ENCODE assay signal across 9 cellular contexts in genomic region chr5:150001660-150002493, GRCh38. TPM values are rescaled to one million over a fixed set of nuclear protein-coding genes. Genes with fewer than 3 reads are reported as not detected.
DNase-seq lines count a peak whose midpoint lies in the region; ATAC-seq and TF ChIP-seq lines count a peak whose summit lies in the region.
"Had no signal": no experiment of that assay in that cellular context is flagged by ENCODE, and none has a peak within 500 bp of the region (broad histone marks: within the 10 kb centered on the region; RNA-seq: fewer than 3 reads in every experiment).

No MANE protein-coding gene starts in this region.

- no peaks in the 10 kb centered on the region for H3K36me3 ChIP-seq in prostate gland

- peaks cover 19% of the 10 kb centered on the region for H3K4me1 ChIP-seq in prostate gland (replicated peaks)

- no peaks in the 10 kb centered on the region for H3K27me3 ChIP-seq in prostate gland (replicated peaks; ENCODE audit: insufficient read depth)

- TF ChIP-seq POLR2A in prostate gland (IDR thresholded peaks at IDR 0.05): no peak

- H3K9me3 Mint-ChIP-seq in glutamatergic neuron (ENCODE audit: unreplicated experiment): peaks cover 11% of the 10 kb centered on the region

- no peaks in the 10 kb centered on the region for H3K9me3 ChIP-seq in prostate gland

- DNase-seq in DMS153 treated with DMSO at 0.1 percent for 48 hours (lab: John Stamatoyannopoulos, UW; ENCODE audit: unreplicated experiment) (peak; percentile 3), HT-29 (ENCODE audit: low spot score) (peak; percentile 82), SIG-M5 (lab: John Stamatoyannopoulos, UW) (peak; percentile 85), glutamatergic neuron (peak; percentile 45), prostate gland (ENCODE audit: low spot score) (peak; percentile 41)
- DNase-seq in activated naive CD4-positive, alpha-beta T cell treated with Interleukin-2 at 50 U/mL for 16 hours: peak; percentile 60

- peaks cover 10% of the 10 kb centered on the region for H3K27me3 Mint-ChIP-seq in glutamatergic neuron (ENCODE audit: unreplicated experiment)

- peak overlapping the region; percentile 91 to 98 for H3K4me3 ChIP-seq in prostate gland

- H3K36me3 Mint-ChIP-seq in glutamatergic neuron (ENCODE audit: unreplicated experiment): no peaks in the 10 kb centered on the region

- peak overlapping the region; percentile 16 for H3K27ac Mint-ChIP-seq in glutamatergic neuron (ENCODE audit: unreplicated experiment)

- ATAC-seq in GM21367 (IDR thresholded peaks at IDR 0.05; ENCODE audit: unreplicated experiment) (peak; percentile 66), GM19397 (IDR thresholded peaks at IDR 0.05; ENCODE audit: unreplicated experiment) (no peak)

- H3K27ac ChIP-seq in prostate gland: peak overlapping the region; percentile 93 to 95

- TF ChIP-seq CTCF in glutamatergic neuron (IDR thresholded peaks at IDR 0.05; ENCODE audit: partially characterized antibody, unreplicated experiment): peak; percentile 77
- peak in 3 of 4 experiments; percentile 43 to 74 (median 54) for TF ChIP-seq CTCF in prostate gland (IDR thresholded peaks at IDR 0.05)

- 10% methylated on average over 9 of the region's 9 CpGs for WGBS in prostate gland

- H3K4me3 Mint-ChIP-seq in glutamatergic neuron (ENCODE audit: unreplicated experiment): peak overlapping the region; percentile 87

- H3K4me1 Mint-ChIP-seq in glutamatergic neuron (ENCODE audit: low read depth, unreplicated experiment): peaks cover 10% of the 10 kb centered on the region

- intact Hi-C loops in prostate gland (cut with DNase I): loop anchor here (10.0 kb wide), 1 partner anchor 133 kb away; no protein-coding TSS in a partner anchor

RNA-seq across cellular contexts. Expression of gene HMGXB3, which starts 1.3 kb away (rescaled TPM):
- 49.0 and 53.6 TPM in 2 replicates for total RNA-seq in HT-29 (2014; rRNA removed; shearing (Covaris generic))
- total RNA-seq in glutamatergic neuron (ENCODE audit: unreplicated experiment): 48.6 TPM
- total RNA-seq in prostate gland: 10 to 100 TPM; 49.6 to 64.2 TPM

RNA-seq across cellular contexts. Expression of gene TIGD6, which starts 1.4 kb away (rescaled TPM):
- 2.8 and 3.1 TPM in 2 replicates for total RNA-seq in HT-29 (2014; rRNA removed; shearing (Covaris generic))
- total RNA-seq in glutamatergic neuron (ENCODE audit: unreplicated experiment) (3.3 TPM), prostate gland (10 to 100 TPM in 1 of 2 donors, 1 to 10 TPM in 1; 4.7 to 11.7 TPM)

RNA-seq across cellular contexts. Expression of gene SLC26A2, which starts 41.3 kb away (rescaled TPM):
- 0.91 and 0.94 TPM in 2 replicates for total RNA-seq in HT-29 (2014; rRNA removed; shearing (Covaris generic))
- total RNA-seq in glutamatergic neuron (ENCODE audit: unreplicated experiment) (4.7 TPM), prostate gland (10 to 100 TPM; 19.4 to 31.0 TPM)

RNA-seq across cellular contexts. Expression of gene PDE6A, which starts 57.3 kb away (rescaled TPM):
- not detected in 2 replicates for total RNA-seq in HT-29 (2014; rRNA removed; shearing (Covaris generic))
- not detected for total RNA-seq in glutamatergic neuron (ENCODE audit: unreplicated experiment)
- total RNA-seq in prostate gland: under 1 TPM in 1 of 2 donors, not detected in 1; 0.91 TPM
- total RNA-seq: temporal lobe had no signal

Comparison
In these comparisons a context has a peak if more than half of its experiments do, and no peak if none do; other contexts are left out.
1. DNase-seq: peak in every context shown above with its lines; median percentile 85 in SIG-M5; 82 in HT-29; 60 in activated naive CD4-positive, alpha-beta T cell treated with Interleukin-2 at 50 U/mL for 16 hours; 45 in glutamatergic neuron; 41 in prostate gland; 3 in DMS153 treated with DMSO at 0.1 percent for 48 hours.